Comparison of ENCODE assay signal across 1 cellular context in the genomic region with DNA sequence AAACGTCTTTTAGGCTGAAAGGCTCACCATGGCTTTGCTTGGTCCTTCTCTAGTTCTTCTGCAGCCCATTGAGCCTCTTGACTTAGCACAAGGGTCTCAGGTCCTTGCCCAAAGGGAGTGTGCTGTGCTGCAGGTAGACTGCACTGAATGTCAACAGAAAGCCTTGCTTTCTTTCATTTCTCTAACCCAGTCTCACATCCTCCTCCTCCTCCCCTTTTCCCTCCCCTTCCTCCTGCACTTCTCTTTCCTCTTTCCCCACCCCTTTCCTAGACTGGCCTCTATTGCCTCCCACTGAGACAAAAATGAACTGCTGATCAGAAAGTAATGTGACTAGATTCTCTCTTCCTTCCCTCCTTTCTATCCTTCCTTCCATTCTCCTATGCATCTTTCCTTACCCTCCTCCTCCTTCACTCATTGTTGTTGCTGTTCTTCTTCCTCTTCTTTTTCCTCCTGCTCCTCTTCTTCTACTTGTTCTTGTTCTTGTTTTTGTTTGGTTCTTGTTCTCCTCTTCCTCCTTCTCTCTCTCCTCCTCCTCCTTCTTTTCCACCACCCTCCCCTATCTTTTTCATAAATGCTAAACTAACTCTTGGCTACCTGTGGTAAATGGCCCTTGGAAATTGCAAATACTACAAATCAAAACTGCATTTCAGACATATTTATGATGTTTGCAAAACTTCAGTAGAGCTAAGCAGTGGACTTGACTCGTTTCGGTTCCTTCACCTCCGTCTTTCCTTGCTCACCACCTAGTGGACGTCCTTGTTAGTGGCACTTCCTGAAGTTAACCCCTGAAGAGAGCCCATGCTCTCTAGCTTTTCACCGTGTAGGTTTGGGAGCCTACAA.
TF ChIP-seq lines count a peak whose summit lies in the region.

A gene (minus strand): TSS at position 152 of the 840 bp plus-strand sequence. CDS start 122 bp downstream, at position 30.

TF ChIP-seq in GM12878, 131 proteins besides CTCF, POLR2A, EP300 and RAD21 (continued from another document):
- TF ChIP-seq, protein P1, sequence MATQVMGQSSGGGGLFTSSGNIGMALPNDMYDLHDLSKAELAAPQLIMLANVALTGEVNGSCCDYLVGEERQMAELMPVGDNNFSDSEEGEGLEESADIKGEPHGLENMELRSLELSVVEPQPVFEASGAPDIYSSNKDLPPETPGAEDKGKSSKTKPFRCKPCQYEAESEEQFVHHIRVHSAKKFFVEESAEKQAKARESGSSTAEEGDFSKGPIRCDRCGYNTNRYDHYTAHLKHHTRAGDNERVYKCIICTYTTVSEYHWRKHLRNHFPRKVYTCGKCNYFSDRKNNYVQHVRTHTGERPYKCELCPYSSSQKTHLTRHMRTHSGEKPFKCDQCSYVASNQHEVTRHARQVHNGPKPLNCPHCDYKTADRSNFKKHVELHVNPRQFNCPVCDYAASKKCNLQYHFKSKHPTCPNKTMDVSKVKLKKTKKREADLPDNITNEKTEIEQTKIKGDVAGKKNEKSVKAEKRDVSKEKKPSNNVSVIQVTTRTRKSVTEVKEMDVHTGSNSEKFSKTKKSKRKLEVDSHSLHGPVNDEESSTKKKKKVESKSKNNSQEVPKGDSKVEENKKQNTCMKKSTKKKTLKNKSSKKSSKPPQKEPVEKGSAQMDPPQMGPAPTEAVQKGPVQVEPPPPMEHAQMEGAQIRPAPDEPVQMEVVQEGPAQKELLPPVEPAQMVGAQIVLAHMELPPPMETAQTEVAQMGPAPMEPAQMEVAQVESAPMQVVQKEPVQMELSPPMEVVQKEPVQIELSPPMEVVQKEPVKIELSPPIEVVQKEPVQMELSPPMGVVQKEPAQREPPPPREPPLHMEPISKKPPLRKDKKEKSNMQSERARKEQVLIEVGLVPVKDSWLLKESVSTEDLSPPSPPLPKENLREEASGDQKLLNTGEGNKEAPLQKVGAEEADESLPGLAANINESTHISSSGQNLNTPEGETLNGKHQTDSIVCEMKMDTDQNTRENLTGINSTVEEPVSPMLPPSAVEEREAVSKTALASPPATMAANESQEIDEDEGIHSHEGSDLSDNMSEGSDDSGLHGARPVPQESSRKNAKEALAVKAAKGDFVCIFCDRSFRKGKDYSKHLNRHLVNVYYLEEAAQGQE (IDR thresholded peaks at IDR 0.05; ENCODE audit: low read depth, low read length): no peak
- TF ChIP-seq ZSCAN29 (IDR thresholded peaks at IDR 0.05) (no peak), SPI1 (IDR thresholded peaks at IDR 0.05; ENCODE audit: borderline replicate concordance, insufficient read depth, low read depth, low read length) (peak; percentile 57; the same call in 1 of the 2 replicates), MEF2B (IDR thresholded peaks at IDR 0.05; ENCODE audit: partially characterized antibody, poor library complexity, severe bottlenecking) (no peak), MEF2A (IDR thresholded peaks at IDR 0.05; ENCODE audit: insufficient read depth, low read depth, low read length) (no peak), JUND (IDR thresholded peaks at IDR 0.05; ENCODE audit: low read depth, low read length) (no peak), PAX8 (IDR thresholded peaks at IDR 0.05) (no peak), ETV6 (conservative IDR thresholded peaks at IDR 0.05 in 1 of 2, IDR thresholded peaks at IDR 0.05 in 1 of 2; ENCODE audit: borderline replicate concordance in 1 of 2, low read depth in 1 of 2) (peak in 1 of 2 experiments; percentile 25; a peak in 1 of 4 replicates), HDAC6 (IDR thresholded peaks at IDR 0.05; ENCODE audit: unreplicated experiment) (no peak)
- TF ChIP-seq, protein P2, sequence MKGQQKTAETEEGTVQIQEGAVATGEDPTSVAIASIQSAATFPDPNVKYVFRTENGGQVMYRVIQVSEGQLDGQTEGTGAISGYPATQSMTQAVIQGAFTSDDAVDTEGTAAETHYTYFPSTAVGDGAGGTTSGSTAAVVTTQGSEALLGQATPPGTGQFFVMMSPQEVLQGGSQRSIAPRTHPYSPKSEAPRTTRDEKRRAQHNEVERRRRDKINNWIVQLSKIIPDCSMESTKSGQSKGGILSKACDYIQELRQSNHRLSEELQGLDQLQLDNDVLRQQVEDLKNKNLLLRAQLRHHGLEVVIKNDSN (IDR thresholded peaks at IDR 0.05; ENCODE audit: borderline replicate concordance, extremely low read length, insufficient read depth, low read depth, low read length): no peak
- TF ChIP-seq, protein P3, sequence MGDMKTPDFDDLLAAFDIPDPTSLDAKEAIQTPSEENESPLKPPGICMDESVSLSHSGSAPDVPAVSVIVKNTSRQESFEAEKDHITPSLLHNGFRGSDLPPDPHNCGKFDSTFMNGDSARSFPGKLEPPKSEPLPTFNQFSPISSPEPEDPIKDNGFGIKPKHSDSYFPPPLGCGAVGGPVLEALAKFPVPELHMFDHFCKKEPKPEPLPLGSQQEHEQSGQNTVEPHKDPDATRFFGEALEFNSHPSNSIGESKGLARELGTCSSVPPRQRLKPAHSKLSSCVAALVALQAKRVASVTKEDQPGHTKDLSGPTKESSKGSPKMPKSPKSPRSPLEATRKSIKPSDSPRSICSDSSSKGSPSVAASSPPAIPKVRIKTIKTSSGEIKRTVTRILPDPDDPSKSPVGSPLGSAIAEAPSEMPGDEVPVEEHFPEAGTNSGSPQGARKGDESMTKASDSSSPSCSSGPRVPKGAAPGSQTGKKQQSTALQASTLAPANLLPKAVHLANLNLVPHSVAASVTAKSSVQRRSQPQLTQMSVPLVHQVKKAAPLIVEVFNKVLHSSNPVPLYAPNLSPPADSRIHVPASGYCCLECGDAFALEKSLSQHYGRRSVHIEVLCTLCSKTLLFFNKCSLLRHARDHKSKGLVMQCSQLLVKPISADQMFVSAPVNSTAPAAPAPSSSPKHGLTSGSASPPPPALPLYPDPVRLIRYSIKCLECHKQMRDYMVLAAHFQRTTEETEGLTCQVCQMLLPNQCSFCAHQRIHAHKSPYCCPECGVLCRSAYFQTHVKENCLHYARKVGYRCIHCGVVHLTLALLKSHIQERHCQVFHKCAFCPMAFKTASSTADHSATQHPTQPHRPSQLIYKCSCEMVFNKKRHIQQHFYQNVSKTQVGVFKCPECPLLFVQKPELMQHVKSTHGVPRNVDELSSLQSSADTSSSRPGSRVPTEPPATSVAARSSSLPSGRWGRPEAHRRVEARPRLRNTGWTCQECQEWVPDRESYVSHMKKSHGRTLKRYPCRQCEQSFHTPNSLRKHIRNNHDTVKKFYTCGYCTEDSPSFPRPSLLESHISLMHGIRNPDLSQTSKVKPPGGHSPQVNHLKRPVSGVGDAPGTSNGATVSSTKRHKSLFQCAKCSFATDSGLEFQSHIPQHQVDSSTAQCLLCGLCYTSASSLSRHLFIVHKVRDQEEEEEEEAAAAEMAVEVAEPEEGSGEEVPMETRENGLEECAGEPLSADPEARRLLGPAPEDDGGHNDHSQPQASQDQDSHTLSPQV (IDR thresholded peaks at IDR 0.05): no peak
- TF ChIP-seq, protein P4, sequence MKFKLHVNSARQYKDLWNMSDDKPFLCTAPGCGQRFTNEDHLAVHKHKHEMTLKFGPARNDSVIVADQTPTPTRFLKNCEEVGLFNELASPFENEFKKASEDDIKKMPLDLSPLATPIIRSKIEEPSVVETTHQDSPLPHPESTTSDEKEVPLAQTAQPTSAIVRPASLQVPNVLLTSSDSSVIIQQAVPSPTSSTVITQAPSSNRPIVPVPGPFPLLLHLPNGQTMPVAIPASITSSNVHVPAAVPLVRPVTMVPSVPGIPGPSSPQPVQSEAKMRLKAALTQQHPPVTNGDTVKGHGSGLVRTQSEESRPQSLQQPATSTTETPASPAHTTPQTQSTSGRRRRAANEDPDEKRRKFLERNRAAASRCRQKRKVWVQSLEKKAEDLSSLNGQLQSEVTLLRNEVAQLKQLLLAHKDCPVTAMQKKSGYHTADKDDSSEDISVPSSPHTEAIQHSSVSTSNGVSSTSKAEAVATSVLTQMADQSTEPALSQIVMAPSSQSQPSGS (IDR thresholded peaks at IDR 0.05; ENCODE audit: low read length): no peak
